8 cellular contexts compared by ENCODE assay signal in the genomic region with DNA sequence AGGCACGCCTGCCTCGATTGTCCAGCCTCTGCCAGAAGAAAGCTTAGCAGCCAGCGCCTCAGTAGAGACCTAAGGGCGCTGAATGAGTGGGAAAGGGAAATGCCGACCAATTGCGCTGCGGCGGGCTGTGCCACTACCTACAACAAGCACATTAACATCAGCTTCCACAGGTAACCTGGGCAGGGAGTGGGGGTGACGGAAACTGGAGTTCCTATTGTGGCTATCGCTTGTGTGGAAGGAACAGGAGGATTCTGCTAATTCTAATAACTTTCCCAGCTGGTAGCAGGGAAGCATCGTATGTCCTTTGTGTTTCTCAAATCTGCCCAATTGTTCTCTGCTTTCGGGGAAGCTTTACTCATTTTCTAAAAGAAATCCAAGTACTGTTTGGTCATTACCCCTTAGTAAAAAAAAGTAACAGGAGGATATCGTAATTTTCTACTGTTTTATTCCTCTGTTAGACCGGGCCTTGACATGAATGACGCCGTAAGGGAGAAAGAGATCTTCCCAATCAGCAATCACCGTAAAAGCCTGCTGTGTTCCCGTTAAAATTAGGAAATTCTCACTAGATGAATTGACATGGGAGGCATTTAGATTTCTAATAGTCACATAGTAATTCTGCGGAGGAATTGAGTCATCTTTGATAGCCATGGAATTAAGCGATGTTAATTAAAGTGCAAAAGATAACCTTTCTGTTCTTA. TPM values are rescaled to one million over a fixed set of nuclear protein-coding genes. Genes with fewer than 3 reads are reported as not detected.
DNase-seq lines count a peak whose midpoint lies in the region; ATAC-seq and FAIRE-seq lines count a peak whose summit lies in the region.

No MANE protein-coding gene starts in this region.

- peak overlapping the region; percentile 100 for H3K4me3 Mint-ChIP-seq in activated naive CD4-positive, alpha-beta T cell treated with anti-CD3 and anti-CD28 coated beads, Interleukin-2, amount 50 U/mL, for 24 hours

- WGBS in small intestine, 3 donors: 0% methylated on average over 20 of the region's 20 CpGs

- no peak for FAIRE-seq in small intestine (lab: Jason Lieb, UNC)

- H2AFZ ChIP-seq in ACC112 (ENCODE audit: low read length, unreplicated experiment): peak overlapping the region; percentile 82

- H3K27me3 ChIP-seq in ACC112 (ENCODE audit: insufficient read depth, low read length) (no peaks in the 10 kb centered on the region), small intestine (ENCODE audit: control insufficient read depth in 2 of 2, insufficient read depth in 2 of 2, low read length in 2 of 2) (no peaks in the 10 kb centered on the region)

- peak overlapping the region; percentile 89 for H3K27ac ChIP-seq in ACC112 (ENCODE audit: low read depth, low read length)
- H3K27ac ChIP-seq in small intestine (ENCODE audit: low read depth in 1 of 2, low read length in 1 of 2): peak overlapping the region; percentile 96 to 100

- H3K4me1 ChIP-seq in ACC112 (ENCODE audit: control insufficient read depth, insufficient read depth, low read length, unreplicated experiment): peaks cover 19% of the 10 kb centered on the region
- H3K4me1 ChIP-seq in small intestine (ENCODE audit: control insufficient read depth in 2 of 2, insufficient read depth in 1 of 2, low read depth in 1 of 2, low read length in 1 of 2): peaks cover 0 to 4% of the 10 kb centered on the region in 2 donors

- H3K36me3 ChIP-seq in ACC112 (ENCODE audit: insufficient read depth, low read length): peaks cover 9% of the 10 kb centered on the region
- H3K36me3 ChIP-seq in small intestine (ENCODE audit: control insufficient read depth in 2 of 2, insufficient read depth in 2 of 2, low read length in 2 of 2): no peaks in the 10 kb centered on the region

- no peaks in the 10 kb centered on the region for H3K9me3 Mint-ChIP-seq in activated naive CD4-positive, alpha-beta T cell treated with anti-CD3 and anti-CD28 coated beads, Interleukin-2, amount 50 U/mL, for 24 hours

- peak overlapping the region; percentile 96 for H3K4me3 ChIP-seq in ACC112 (ENCODE audit: low read depth, low read length)
- peak overlapping the region; percentile 98 for H3K4me3 ChIP-seq in iPS-11a (ENCODE audit: low read depth, low read length)
- peak overlapping the region; percentile 77 to 81 for H3K4me3 ChIP-seq in small intestine (ENCODE audit: low read depth in 1 of 2, low read length in 2 of 2)

- peaks cover 53% of the 10 kb centered on the region for H3K79me2 ChIP-seq in ACC112 (ENCODE audit: control insufficient read depth, insufficient read depth, low read length, unreplicated experiment)

- no peaks in the 10 kb centered on the region for H3K9me3 ChIP-seq in small intestine (ENCODE audit: control insufficient read depth, low read depth)

- peak overlapping the region; percentile 100 for H3K27ac Mint-ChIP-seq in activated naive CD4-positive, alpha-beta T cell treated with anti-CD3 and anti-CD28 coated beads, Interleukin-2, amount 50 U/mL, for 24 hours

- peak; percentile 24 for DNase-seq in small intestine
- DNase-seq in SIG-M5 treated with dmso at 0.1 percent for 504 hours (lab: John Stamatoyannopoulos, UW; ENCODE audit: unreplicated experiment): no peak
- DNase-seq in superior temporal gyrus (ENCODE audit: extremely low spot score): no peak

- no peaks in the 10 kb centered on the region for H3K27me3 Mint-ChIP-seq in activated naive CD4-positive, alpha-beta T cell treated with anti-CD3 and anti-CD28 coated beads, Interleukin-2, amount 50 U/mL, for 24 hours

- peak; percentile 19 for ATAC-seq in GM18511 (IDR thresholded peaks at IDR 0.05; ENCODE audit: unreplicated experiment)
- peak; percentile 17 for ATAC-seq in HG03159 (IDR thresholded peaks at IDR 0.05; ENCODE audit: unreplicated experiment)

- H3K36me3 Mint-ChIP-seq in activated naive CD4-positive, alpha-beta T cell treated with anti-CD3 and anti-CD28 coated beads, Interleukin-2, amount 50 U/mL, for 24 hours: peaks cover 20% of the 10 kb centered on the region

- H3K4me1 Mint-ChIP-seq in activated naive CD4-positive, alpha-beta T cell treated with anti-CD3 and anti-CD28 coated beads, Interleukin-2, amount 50 U/mL, for 24 hours: peaks cover 54% of the 10 kb centered on the region

RNA-seq across cellular contexts. Expression of a gene that starts 0.5 kb away (rescaled TPM):
- 1 to 10 TPM; 1.6 to 3.5 (median 2.4) TPM for polyA plus RNA-seq in small intestine

RNA-seq across cellular contexts. Expression of a gene that starts 0.9 kb away (rescaled TPM):
- polyA plus RNA-seq in small intestine: 10 to 100 TPM; 10.5 to 11.6 (median 11.0) TPM

RNA-seq across cellular contexts. Expression of a gene that starts 21.3 kb away (rescaled TPM):
- polyA plus RNA-seq in small intestine: 10 to 100 TPM; 12.2 to 28.8 (median 13.2) TPM
